ENCODE assay signal across 1 cellular context in the genomic region with DNA sequence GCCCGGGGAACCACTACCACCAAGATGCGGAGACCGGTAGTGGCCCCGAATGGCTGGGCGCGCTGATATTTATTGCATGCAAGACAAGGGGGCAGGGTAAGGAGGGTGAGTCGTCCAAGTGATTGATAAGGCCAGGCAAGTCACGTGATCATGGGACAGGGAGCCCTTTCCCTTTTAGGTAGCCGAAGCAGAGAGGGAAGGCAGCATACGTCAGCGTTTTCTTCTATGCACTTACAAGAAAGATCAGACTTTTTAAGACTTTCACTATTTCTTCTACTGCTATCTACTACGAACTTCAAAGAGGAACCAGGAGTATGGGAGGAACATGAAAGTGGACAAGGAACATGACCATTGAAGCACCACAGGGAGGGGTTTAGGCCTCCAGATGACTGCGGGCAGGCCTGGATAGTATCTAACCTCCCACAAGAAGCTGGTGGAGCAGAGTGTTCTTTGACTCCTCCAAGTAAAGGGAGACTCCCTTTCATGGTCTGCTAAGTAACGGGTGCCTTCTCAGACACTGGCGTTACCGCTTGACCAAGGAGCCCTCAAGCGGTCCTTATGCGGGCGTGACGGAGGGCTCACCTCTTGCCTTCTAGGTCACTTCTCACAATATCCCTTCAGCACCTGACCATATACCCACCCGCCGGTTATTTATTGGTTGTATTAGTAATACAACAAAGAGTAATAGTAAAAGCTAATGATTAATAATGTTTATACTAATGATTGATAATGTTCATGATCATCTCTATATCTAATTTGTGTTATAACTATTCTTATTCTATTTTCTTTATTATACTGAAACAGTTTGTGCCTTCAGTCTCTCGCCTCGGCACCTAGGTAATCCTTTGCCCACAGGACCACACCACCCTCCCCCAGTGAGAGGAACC.
TF ChIP-seq lines count a peak whose summit lies in the region.
"Not testable (repeated sequence)": the region's sequence is repeated elsewhere in the genome, so short reads cannot be mapped to it uniquely, and the experiment has no call there.

No MANE protein-coding gene starts in this region.

TF ChIP-seq in K562, 482 proteins besides CTCF, POLR2A, EP300 and RAD21 (continued from another document):
- TF ChIP-seq FOXA3 (CRISPR knock-in tag; conservative IDR thresholded peaks at IDR 0.05 in 1 of 2, IDR thresholded peaks at IDR 0.05 in 1 of 2) (0 out of 4 replicates have a peak, but pooled peaks of 1 of the 2 experiments have one; percentile 4), E2F3 (CRISPR knock-in tag; IDR thresholded peaks at IDR 0.05) (0 out of 2 replicates have a peak, but pooled peaks have one; percentile 21), MEIS2 (IDR thresholded peaks at IDR 0.05; ENCODE audit: partially characterized antibody) (peak; percentile 90), BHLHE40 (IDR thresholded peaks at IDR 0.05; ENCODE audit: low read length) (peak; percentile 84), ARID1B (IDR thresholded peaks at IDR 0.05) (peak; percentile 45; the same call in 1 of the 2 replicates), SMARCE1 (IDR thresholded peaks at IDR 0.05) (0 out of 2 replicates have a peak, but pooled peaks have one; percentile 34), RNF2 (IDR thresholded peaks at IDR 0.05) (peak; percentile 33; the same call in 1 of the 2 replicates), LEF1 (IDR thresholded peaks at IDR 0.05) (peak; percentile 69), TOE1 (IDR thresholded peaks at IDR 0.05; ENCODE audit: borderline replicate concordance) (peak; percentile 99), SP1 (CRISPR knock-in tag; IDR thresholded peaks at IDR 0.05) (peak; percentile 33; the same call in 1 of the 2 replicates), ELF4 (CRISPR knock-in tag; IDR thresholded peaks at IDR 0.05) (peak; percentile 70; the same call in 1 of the 2 replicates), DPF2 (IDR thresholded peaks at IDR 0.05) (peak; percentile 62; the same call in 1 of the 2 replicates), JUND (tag; IDR thresholded peaks at IDR 0.05; ENCODE audit: borderline replicate concordance, low read depth, low read length) (0 out of 3 replicates have a peak, but pooled peaks have one; percentile 34)
- TF ChIP-seq, protein P1, sequence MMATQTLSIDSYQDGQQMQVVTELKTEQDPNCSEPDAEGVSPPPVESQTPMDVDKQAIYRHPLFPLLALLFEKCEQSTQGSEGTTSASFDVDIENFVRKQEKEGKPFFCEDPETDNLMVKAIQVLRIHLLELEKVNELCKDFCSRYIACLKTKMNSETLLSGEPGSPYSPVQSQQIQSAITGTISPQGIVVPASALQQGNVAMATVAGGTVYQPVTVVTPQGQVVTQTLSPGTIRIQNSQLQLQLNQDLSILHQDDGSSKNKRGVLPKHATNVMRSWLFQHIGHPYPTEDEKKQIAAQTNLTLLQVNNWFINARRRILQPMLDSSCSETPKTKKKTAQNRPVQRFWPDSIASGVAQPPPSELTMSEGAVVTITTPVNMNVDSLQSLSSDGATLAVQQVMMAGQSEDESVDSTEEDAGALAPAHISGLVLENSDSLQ (IDR thresholded peaks at IDR 0.05), result peak; percentile 81
- not testable (repeated sequence) for TF ChIP-seq TOE1 (CRISPR knock-in tag; IDR thresholded peaks at IDR 0.05; ENCODE audit: borderline replicate concordance, low read depth); JUND (IDR thresholded peaks at IDR 0.05; ENCODE audit: borderline replicate concordance, low read depth, low read length)
- TF ChIP-seq, protein P2, sequence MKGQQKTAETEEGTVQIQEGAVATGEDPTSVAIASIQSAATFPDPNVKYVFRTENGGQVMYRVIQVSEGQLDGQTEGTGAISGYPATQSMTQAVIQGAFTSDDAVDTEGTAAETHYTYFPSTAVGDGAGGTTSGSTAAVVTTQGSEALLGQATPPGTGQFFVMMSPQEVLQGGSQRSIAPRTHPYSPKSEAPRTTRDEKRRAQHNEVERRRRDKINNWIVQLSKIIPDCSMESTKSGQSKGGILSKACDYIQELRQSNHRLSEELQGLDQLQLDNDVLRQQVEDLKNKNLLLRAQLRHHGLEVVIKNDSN (CRISPR knock-in tag; IDR thresholded peaks at IDR 0.05), result peak; percentile 89
- TF ChIP-seq, protein P3, sequence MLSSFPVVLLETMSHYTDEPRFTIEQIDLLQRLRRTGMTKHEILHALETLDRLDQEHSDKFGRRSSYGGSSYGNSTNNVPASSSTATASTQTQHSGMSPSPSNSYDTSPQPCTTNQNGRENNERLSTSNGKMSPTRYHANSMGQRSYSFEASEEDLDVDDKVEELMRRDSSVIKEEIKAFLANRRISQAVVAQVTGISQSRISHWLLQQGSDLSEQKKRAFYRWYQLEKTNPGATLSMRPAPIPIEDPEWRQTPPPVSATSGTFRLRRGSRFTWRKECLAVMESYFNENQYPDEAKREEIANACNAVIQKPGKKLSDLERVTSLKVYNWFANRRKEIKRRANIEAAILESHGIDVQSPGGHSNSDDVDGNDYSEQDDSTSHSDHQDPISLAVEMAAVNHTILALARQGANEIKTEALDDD (IDR thresholded peaks at IDR 0.05), result peak; percentile 54; the same call in 1 of the 2 replicates
- TF ChIP-seq, protein P4, sequence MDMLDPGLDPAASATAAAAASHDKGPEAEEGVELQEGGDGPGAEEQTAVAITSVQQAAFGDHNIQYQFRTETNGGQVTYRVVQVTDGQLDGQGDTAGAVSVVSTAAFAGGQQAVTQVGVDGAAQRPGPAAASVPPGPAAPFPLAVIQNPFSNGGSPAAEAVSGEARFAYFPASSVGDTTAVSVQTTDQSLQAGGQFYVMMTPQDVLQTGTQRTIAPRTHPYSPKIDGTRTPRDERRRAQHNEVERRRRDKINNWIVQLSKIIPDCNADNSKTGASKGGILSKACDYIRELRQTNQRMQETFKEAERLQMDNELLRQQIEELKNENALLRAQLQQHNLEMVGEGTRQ (CRISPR knock-in tag; IDR thresholded peaks at IDR 0.05), result peak; percentile 87
- TF ChIP-seq, protein P5, sequence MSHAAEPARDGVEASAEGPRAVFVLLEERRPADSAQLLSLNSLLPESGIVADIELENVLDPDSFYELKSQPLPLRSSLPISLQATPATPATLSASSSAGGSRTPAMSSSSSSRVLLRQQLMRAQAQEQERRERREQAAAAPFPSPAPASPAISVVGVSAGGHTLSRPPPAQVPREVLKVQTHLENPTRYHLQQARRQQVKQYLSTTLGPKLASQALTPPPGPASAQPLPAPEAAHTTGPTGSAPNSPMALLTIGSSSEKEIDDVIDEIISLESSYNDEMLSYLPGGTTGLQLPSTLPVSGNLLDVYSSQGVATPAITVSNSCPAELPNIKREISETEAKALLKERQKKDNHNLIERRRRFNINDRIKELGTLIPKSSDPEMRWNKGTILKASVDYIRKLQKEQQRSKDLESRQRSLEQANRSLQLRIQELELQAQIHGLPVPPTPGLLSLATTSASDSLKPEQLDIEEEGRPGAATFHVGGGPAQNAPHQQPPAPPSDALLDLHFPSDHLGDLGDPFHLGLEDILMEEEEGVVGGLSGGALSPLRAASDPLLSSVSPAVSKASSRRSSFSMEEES (CRISPR knock-in tag; IDR thresholded peaks at IDR 0.05), result peak; percentile 99
- TF ChIP-seq, protein P6, sequence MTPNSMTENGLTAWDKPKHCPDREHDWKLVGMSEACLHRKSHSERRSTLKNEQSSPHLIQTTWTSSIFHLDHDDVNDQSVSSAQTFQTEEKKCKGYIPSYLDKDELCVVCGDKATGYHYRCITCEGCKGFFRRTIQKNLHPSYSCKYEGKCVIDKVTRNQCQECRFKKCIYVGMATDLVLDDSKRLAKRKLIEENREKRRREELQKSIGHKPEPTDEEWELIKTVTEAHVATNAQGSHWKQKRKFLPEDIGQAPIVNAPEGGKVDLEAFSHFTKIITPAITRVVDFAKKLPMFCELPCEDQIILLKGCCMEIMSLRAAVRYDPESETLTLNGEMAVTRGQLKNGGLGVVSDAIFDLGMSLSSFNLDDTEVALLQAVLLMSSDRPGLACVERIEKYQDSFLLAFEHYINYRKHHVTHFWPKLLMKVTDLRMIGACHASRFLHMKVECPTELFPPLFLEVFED (CRISPR knock-in tag; conservative IDR thresholded peaks at IDR 0.05), result 0 out of 2 replicates have a peak, but pooled peaks have one; percentile 53
